In genomic region chr2:43084699-43085091, GRCh38 we compare ENCODE assay signal across 10 cellular contexts.
A peak's percentile ranks its signal among the peaks of the same experiment; 100 is the strongest.
DNase-seq lines count a peak whose midpoint lies in the region; ATAC-seq and TF ChIP-seq lines count a peak whose summit lies in the region.
"Had no signal": no experiment of that assay in that cellular context is flagged by ENCODE, and none has a peak within 500 bp of the region (broad histone marks: within the 10 kb centered on the region; RNA-seq: fewer than 3 reads in every experiment).

No MANE protein-coding gene starts in this region.

- H3K4me1 ChIP-seq in mesenchymal stem cell (ENCODE audit: control insufficient read depth, insufficient read depth, low read depth, low read length) (peaks cover 52% of the 10 kb centered on the region), thymus (ENCODE audit: control insufficient read depth, insufficient read depth, low read length) (peaks cover 33% of the 10 kb centered on the region)

- no peaks in the 10 kb centered on the region for H3K79me1 ChIP-seq in mesenchymal stem cell (replicated peaks; ENCODE audit: low read length, poor library complexity, severe bottlenecking)

- peak overlapping the region; percentile 64 for H3K27ac Mint-ChIP-seq in dendritic cell treated with granulocyte-macrophage colony-stimulating factor and Interleukin-4, amounts not matched to agents 40 ng/mL and 50 ng/mL, for 4 days
- H3K27ac Mint-ChIP-seq in stimulated activated effector memory CD8-positive, alpha-beta T cell treated with anti-CD3 and anti-CD28 coated beads, Interleukin-12 subunit alpha, Interleukin-12 subunit beta, amount 100 ng/mL, for 72 hours = no peak overlapping the region
- H3K27ac Mint-ChIP-seq: activated B cell treated with CpG ODN at 0.5 μM for 24 hours had no signal

- H3K23ac ChIP-seq in mesenchymal stem cell (ENCODE audit: low read length in 2 of 2) = no peak overlapping the region

- WGBS in mesenchymal stem cell = 50% methylated on average over 8 of the region's 8 CpGs
- 34% methylated on average over 8 of the region's 8 CpGs for WGBS in thymus

- no peak overlapping the region for H3K14ac ChIP-seq in mesenchymal stem cell (ENCODE audit: low read length in 2 of 2)

- H2BK12ac ChIP-seq in mesenchymal stem cell (ENCODE audit: low read length in 2 of 2) = peak overlapping the region; percentile 80 to 99

- H3K36me3 ChIP-seq in mesenchymal stem cell (ENCODE audit: control insufficient read depth in 1 of 2, insufficient read depth in 2 of 2, low read depth in 1 of 2, low read length in 2 of 2) (no peaks in the 10 kb centered on the region), thymus (ENCODE audit: control insufficient read depth, insufficient read depth) (no peaks in the 10 kb centered on the region)

- H3K27ac ChIP-seq in mesenchymal stem cell (ENCODE audit: low read length, poor library complexity, severe bottlenecking) = no peak overlapping the region
- peak overlapping the region; percentile 87 for H3K27ac ChIP-seq in thymus (ENCODE audit: low read depth)

- no peaks in the 10 kb centered on the region for H3K27me3 Mint-ChIP-seq in dendritic cell treated with granulocyte-macrophage colony-stimulating factor and Interleukin-4, amounts not matched to agents 40 ng/mL and 50 ng/mL, for 4 days
- H3K27me3 Mint-ChIP-seq: activated B cell treated with CpG ODN at 0.5 μM for 24 hours had no signal

- intact Hi-C loops in dendritic cell treated with granulocyte-macrophage colony-stimulating factor and Interleukin-4, amounts not matched to agents 40 ng/mL and 50 ng/mL, for 4 days (cut with micrococcal nuclease) = no loop called here

- H2AK5ac ChIP-seq in mesenchymal stem cell (ENCODE audit: low read length, severe bottlenecking) = peak overlapping the region; percentile 23

- H3K4me3 ChIP-seq in mesenchymal stem cell (ENCODE audit: insufficient read depth in 1 of 2, low read depth in 1 of 2, low read length in 2 of 2) (no peak overlapping the region), thymus (ENCODE audit: low read length) (no peak overlapping the region)

- no peak overlapping the region for H2AFZ ChIP-seq in mesenchymal stem cell (ENCODE audit: low read depth, low read length)

- peak overlapping the region; percentile 72 for H4K91ac ChIP-seq in mesenchymal stem cell (ENCODE audit: low read length)

- peak overlapping the region; percentile 53 for H4K8ac ChIP-seq in mesenchymal stem cell (ENCODE audit: low read length)

- DNase-seq in mesenchymal stem cell (peak; percentile 71), middle frontal gyrus (ENCODE audit: extremely low spot score, low spot score) (no peak)
- DNase-seq in stimulated activated effector memory CD8-positive, alpha-beta T cell treated with anti-CD3 and anti-CD28 coated beads, Interleukin-12 subunit alpha, Interleukin-12 subunit beta, amount 100 ng/mL, for 72 hours (ENCODE audit: low spot score in 2 of 2) = no peak
- DNase-seq: activated B cell treated with CpG ODN at 0.5 μM for 24 hours, NCI-H526 treated with DMSO at 0.1 percent for 48 hours had no signal

- H3K4me3 Mint-ChIP-seq in dendritic cell treated with granulocyte-macrophage colony-stimulating factor and Interleukin-4, amounts not matched to agents 40 ng/mL and 50 ng/mL, for 4 days = no peak overlapping the region
- no peak overlapping the region for H3K4me3 Mint-ChIP-seq in stimulated activated effector memory CD8-positive, alpha-beta T cell treated with anti-CD3 and anti-CD28 coated beads, Interleukin-12 subunit alpha, Interleukin-12 subunit beta, amount 100 ng/mL, for 72 hours
- H3K4me3 Mint-ChIP-seq: activated B cell treated with CpG ODN at 0.5 μM for 24 hours had no signal

- H3K18ac ChIP-seq in mesenchymal stem cell (ENCODE audit: low read depth in 1 of 2, low read length in 2 of 2) = peak overlapping the region; percentile 70 to 95

- peaks cover 85% of the 10 kb centered on the region for H3K4me1 Mint-ChIP-seq in dendritic cell treated with granulocyte-macrophage colony-stimulating factor and Interleukin-4, amounts not matched to agents 40 ng/mL and 50 ng/mL, for 4 days (ENCODE audit: low read depth)
- peaks cover 5% of the 10 kb centered on the region for H3K4me1 Mint-ChIP-seq in stimulated activated effector memory CD8-positive, alpha-beta T cell treated with anti-CD3 and anti-CD28 coated beads, Interleukin-12 subunit alpha, Interleukin-12 subunit beta, amount 100 ng/mL, for 72 hours
- H3K4me1 Mint-ChIP-seq: activated B cell treated with CpG ODN at 0.5 μM for 24 hours had no signal

- peak overlapping the region; percentile 53 for H3K9ac ChIP-seq in mesenchymal stem cell (ENCODE audit: low read length)

- ATAC-seq in stimulated activated effector memory CD8-positive, alpha-beta T cell treated with anti-CD3 and anti-CD28 coated beads, Interleukin-12 subunit alpha, Interleukin-12 subunit beta, amount 100 ng/mL, for 72 hours = no peak
- no peak for ATAC-seq in GM19328 (IDR thresholded peaks at IDR 0.05; ENCODE audit: unreplicated experiment)
- no peak for ATAC-seq in GM19397 (IDR thresholded peaks at IDR 0.05; ENCODE audit: unreplicated experiment)

- H2BK15ac ChIP-seq in mesenchymal stem cell (ENCODE audit: low read depth, poor library complexity, severe bottlenecking) = peak overlapping the region; percentile 26

- H3K9me3 ChIP-seq in mesenchymal stem cell (ENCODE audit: control insufficient read depth, low read length) = peaks cover 3% of the 10 kb centered on the region
- H3K9me3 ChIP-seq in thymus (ENCODE audit: control insufficient read depth) = no peaks in the 10 kb centered on the region

- peak overlapping the region; percentile 97 for H2BK120ac ChIP-seq in mesenchymal stem cell (ENCODE audit: low read depth, low read length)

- H3K9me3 Mint-ChIP-seq in dendritic cell treated with granulocyte-macrophage colony-stimulating factor and Interleukin-4, amounts not matched to agents 40 ng/mL and 50 ng/mL, for 4 days = no peaks in the 10 kb centered on the region
- H3K9me3 Mint-ChIP-seq in stimulated activated effector memory CD8-positive, alpha-beta T cell treated with anti-CD3 and anti-CD28 coated beads, Interleukin-12 subunit alpha, Interleukin-12 subunit beta, amount 100 ng/mL, for 72 hours = no peaks in the 10 kb centered on the region
- H3K9me3 Mint-ChIP-seq: activated B cell treated with CpG ODN at 0.5 μM for 24 hours had no signal

- H3K36me3 Mint-ChIP-seq in dendritic cell treated with granulocyte-macrophage colony-stimulating factor and Interleukin-4, amounts not matched to agents 40 ng/mL and 50 ng/mL, for 4 days (ENCODE audit: low read depth) = no peaks in the 10 kb centered on the region
- H3K36me3 Mint-ChIP-seq in stimulated activated effector memory CD8-positive, alpha-beta T cell treated with anti-CD3 and anti-CD28 coated beads, Interleukin-12 subunit alpha, Interleukin-12 subunit beta, amount 100 ng/mL, for 72 hours = no peaks in the 10 kb centered on the region

- H3K4me2 ChIP-seq in mesenchymal stem cell (ENCODE audit: low read length, poor library complexity, severe bottlenecking) = no peak overlapping the region

- no peaks in the 10 kb centered on the region for H3K27me3 ChIP-seq in mesenchymal stem cell (ENCODE audit: control insufficient read depth in 1 of 2, insufficient read depth in 1 of 2, low read length in 2 of 2)
- H3K27me3 ChIP-seq in thymus (ENCODE audit: control insufficient read depth, insufficient read depth) = no peaks in the 10 kb centered on the region

- H3K4ac ChIP-seq in mesenchymal stem cell (ENCODE audit: low read depth in 1 of 2, low read length in 2 of 2) = peak overlapping the region; percentile 94 to 98

- H2BK5ac ChIP-seq in mesenchymal stem cell (ENCODE audit: low read depth, low read length, poor library complexity, severe bottlenecking) = no peak overlapping the region

TF ChIP-seq in PFSK-1, 5 proteins besides CTCF, POLR2A, EP300 and RAD21:
- TF ChIP-seq TAF1 (IDR thresholded peaks at IDR 0.05; ENCODE audit: borderline replicate concordance, insufficient read depth, low read length) (0 out of 2 replicates have a peak, but pooled peaks have one; percentile 18), POLR2AphosphoS5 (IDR thresholded peaks at IDR 0.05; ENCODE audit: low read depth, low read length) (no peak), FOXP2 (optimal IDR thresholded peaks at IDR 0.05; ENCODE audit: borderline replicate concordance, extremely low read depth, extremely low read length, insufficient read depth) (no peak), REST (IDR thresholded peaks at IDR 0.05; ENCODE audit: insufficient read depth in 1 of 2, low read depth in 2 of 2, low read length in 2 of 2) (no peak), SIN3A (IDR thresholded peaks at IDR 0.05; ENCODE audit: borderline replicate concordance, insufficient read depth, low read length) (no peak)
